1 cellular context compared by ENCODE assay signal in genomic region chr2:42928692-42929576, GRCh38.
TF ChIP-seq lines count a peak whose summit lies in the region.

No MANE protein-coding gene starts in this region.

TF ChIP-seq in GM12878, 131 proteins besides CTCF, POLR2A, EP300 and RAD21 (continued from another document):
- TF ChIP-seq ZBTB33 (IDR thresholded peaks at IDR 0.05), result no peak
- TF ChIP-seq ZNF384 (IDR thresholded peaks at IDR 0.05; ENCODE audit: borderline replicate concordance, low read depth, low read length), result no peak
- no peak for TF ChIP-seq JUND (IDR thresholded peaks at IDR 0.05; ENCODE audit: low read depth, low read length)
- no peak for TF ChIP-seq NFXL1 (IDR thresholded peaks at IDR 0.05; ENCODE audit: borderline replicate concordance)
- TF ChIP-seq ETV6 (conservative IDR thresholded peaks at IDR 0.05 in 1 of 2, IDR thresholded peaks at IDR 0.05 in 1 of 2; ENCODE audit: borderline replicate concordance in 1 of 2, low read depth in 1 of 2), result no peak
- no peak for TF ChIP-seq PRDM15 (CRISPR knock-in tag; IDR thresholded peaks at IDR 0.05)
- TF ChIP-seq, protein P1, sequence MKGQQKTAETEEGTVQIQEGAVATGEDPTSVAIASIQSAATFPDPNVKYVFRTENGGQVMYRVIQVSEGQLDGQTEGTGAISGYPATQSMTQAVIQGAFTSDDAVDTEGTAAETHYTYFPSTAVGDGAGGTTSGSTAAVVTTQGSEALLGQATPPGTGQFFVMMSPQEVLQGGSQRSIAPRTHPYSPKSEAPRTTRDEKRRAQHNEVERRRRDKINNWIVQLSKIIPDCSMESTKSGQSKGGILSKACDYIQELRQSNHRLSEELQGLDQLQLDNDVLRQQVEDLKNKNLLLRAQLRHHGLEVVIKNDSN (IDR thresholded peaks at IDR 0.05; ENCODE audit: borderline replicate concordance, extremely low read length, insufficient read depth, low read depth, low read length), result no peak
- TF ChIP-seq SPI1 (IDR thresholded peaks at IDR 0.05; ENCODE audit: borderline replicate concordance, insufficient read depth, low read depth, low read length), result no peak
- no peak for TF ChIP-seq MAX (IDR thresholded peaks at IDR 0.05; ENCODE audit: low read depth, low read length)
- no peak for TF ChIP-seq NFIC (IDR thresholded peaks at IDR 0.05; ENCODE audit: low read depth, low read length)
- no peak for TF ChIP-seq CEBPB (IDR thresholded peaks at IDR 0.05; ENCODE audit: borderline replicate concordance in 1 of 2, low read depth in 2 of 2, low read length in 2 of 2)
